In genomic region chr7:6166443-6166871, GRCh38 we compare ENCODE assay signal across 21 cellular contexts.
DNase-seq lines count a peak whose midpoint lies in the region; ATAC-seq and TF ChIP-seq lines count a peak whose summit lies in the region.
"Had no signal": no experiment of that assay in that cellular context is flagged by ENCODE, and none has a peak within 500 bp of the region (broad histone marks: within the 10 kb centered on the region; RNA-seq: fewer than 3 reads in every experiment).

No MANE protein-coding gene starts in this region.

- H3K4me3 ChIP-seq in GM23338, result no peak overlapping the region
- H3K4me3 ChIP-seq: breast epithelium, dorsolateral prefrontal cortex, lower lobe of right lung, Peyer's patch, upper lobe of left lung had no signal

- 0 out of 2 replicates have a peak, but pooled peaks cover 3% of the 10 kb centered on the region for H3F3A ChIP-seq in GM23338 (replicated peaks; ENCODE audit: low read depth)

- peaks cover 6% of the 10 kb centered on the region; the same call in 1 of the 2 replicates for H3K36me3 ChIP-seq in GM23338 (ENCODE audit: insufficient read depth)

- no peaks in the 10 kb centered on the region for H4K20me1 ChIP-seq in GM23338 (replicated peaks; ENCODE audit: insufficient read depth)

- H3K4me3 Mint-ChIP-seq in GM23338 (no peak overlapping the region), WTC11 (no peak overlapping the region), nephron progenitor cell (peak overlapping the region; percentile 66)
- H3K4me3 Mint-ChIP-seq: activated naive CD8-positive, alpha-beta T cell had no signal

- no peak overlapping the region for H2AFZ ChIP-seq in GM23338

- H3K4me1 Mint-ChIP-seq in GM23338, result peaks cover 20% of the 10 kb centered on the region
- peaks cover 12% of the 10 kb centered on the region for H3K4me1 Mint-ChIP-seq in WTC11
- peaks cover 70% of the 10 kb centered on the region for H3K4me1 Mint-ChIP-seq in nephron progenitor cell

- POLR2A ChIA-PET in WTC11 (lab: Charles Lee), result interaction anchor here (0.5 kb wide), 1 partner anchor 37 kb away, joined by 3 read pairs; no protein-coding TSS in a partner anchor

- H3K27me3 Mint-ChIP-seq in GM23338 (ENCODE audit: insufficient read depth, low read depth, poor library complexity), result peaks cover 12% of the 10 kb centered on the region
- no peaks in the 10 kb centered on the region for H3K27me3 Mint-ChIP-seq in WTC11 (ENCODE audit: low read depth)
- H3K27me3 Mint-ChIP-seq in nephron progenitor cell (ENCODE audit: low read depth, poor library complexity), result no peaks in the 10 kb centered on the region
- H3K27me3 Mint-ChIP-seq: activated naive CD8-positive, alpha-beta T cell; progenitor cell of endocrine pancreas had no signal

- peak; percentile 12 for DNase-seq in DMS79 (lab: John Stamatoyannopoulos, UW)
- no peak for DNase-seq in DMS79 treated with DMSO at 0.1 percent for 48 hours (lab: John Stamatoyannopoulos, UW)
- no peak for DNase-seq in GM23338 (ENCODE audit: low spot score)
- DNase-seq in WTC11 (ENCODE audit: low spot score), result no peak
- DNase-seq in nephron progenitor cell, result peak; percentile 34
- no peak for DNase-seq in COLO829 (ENCODE audit: low spot score)
- no peak for DNase-seq in COR-L47 (lab: John Stamatoyannopoulos, UW)
- DNase-seq: 8988T; dorsolateral prefrontal cortex; lower lobe of right lung; NCI-H2029; NCI-H526 treated with DMSO at 0.1 percent for 48 hours; Peyer's patch; stimulated activated naive CD4-positive, alpha-beta T cell treated with Interleukin-2 at 50 U/mL for 16 hours; upper lobe of left lung had no signal

- H3K27me3 ChIP-seq in GM23338 (ENCODE audit: insufficient read depth), result no peaks in the 10 kb centered on the region
- H3K27me3 ChIP-seq: breast epithelium, dorsolateral prefrontal cortex, Peyer's patch, upper lobe of left lung had no signal

- H3K36me3 Mint-ChIP-seq in GM23338 (ENCODE audit: low read depth) (peaks cover 8% of the 10 kb centered on the region), WTC11 (peaks cover 10% of the 10 kb centered on the region; the same call in 1 of the 2 replicates), nephron progenitor cell (ENCODE audit: low read depth) (peaks cover 17% of the 10 kb centered on the region)

- H3K79me2 ChIP-seq in GM23338 (replicated peaks; ENCODE audit: insufficient read depth), result no peaks in the 10 kb centered on the region

- H3K4me2 ChIP-seq in GM23338, result no peak overlapping the region

- CTCF ChIA-PET in WTC11 (lab: Charles Lee), result no interaction called here

- 0 out of 2 replicates have a peak, but pooled peaks cover 4% of the 10 kb centered on the region for H3K4me1 ChIP-seq in GM23338 (ENCODE audit: insufficient read depth)
- H3K4me1 ChIP-seq: breast epithelium, lower lobe of right lung, Peyer's patch, upper lobe of left lung had no signal

- H3K9me3 Mint-ChIP-seq in GM23338, result no peaks in the 10 kb centered on the region
- H3K9me3 Mint-ChIP-seq in WTC11, result no peaks in the 10 kb centered on the region
- no peaks in the 10 kb centered on the region for H3K9me3 Mint-ChIP-seq in nephron progenitor cell

- no peak overlapping the region; the same call in 1 of the 2 replicates for H3K27ac ChIP-seq in GM23338 (ENCODE audit: low read depth)
- H3K27ac ChIP-seq: breast epithelium, C4-2B, lower lobe of right lung, Peyer's patch, upper lobe of left lung had no signal

- TF ChIP-seq CTCF in GM23338 (conservative IDR thresholded peaks at IDR 0.05; ENCODE audit: low read depth in 2 of 2), result no peak
- no peak for TF ChIP-seq CTCF in WTC11 (IDR thresholded peaks at IDR 0.05)
- TF ChIP-seq CTCF in nephron progenitor cell (IDR thresholded peaks at IDR 0.05), result no peak

- H3K9me2 ChIP-seq in GM23338 (ENCODE audit: insufficient read depth), result no peaks in the 10 kb centered on the region

- no peak; the same call in 2 of the 3 replicates for ATAC-seq in GM23338
- no peak for ATAC-seq in WTC11
- ATAC-seq in HG02678 (IDR thresholded peaks at IDR 0.05; ENCODE audit: unreplicated experiment), result no peak
- ATAC-seq: esophagus mucosa, lower lobe of right lung had no signal

- H3K27ac Mint-ChIP-seq in GM23338 (peak overlapping the region; percentile 88), WTC11 (peak overlapping the region; percentile 79; the same call in 1 of the 2 replicates), nephron progenitor cell (peak overlapping the region; percentile 96)
- H3K27ac Mint-ChIP-seq: activated naive CD8-positive, alpha-beta T cell; progenitor cell of endocrine pancreas had no signal

TF ChIP-seq in GM23338, 12 proteins besides CTCF, POLR2A, EP300 and RAD21 (continues in another document):
- TF ChIP-seq EZH2 (IDR thresholded peaks at IDR 0.05; ENCODE audit: low read depth, unreplicated experiment), result no peak
- no peak for TF ChIP-seq POLR2AphosphoS5 (IDR thresholded peaks at IDR 0.05; ENCODE audit: low read depth)
- no peak for TF ChIP-seq ETS1 (IDR thresholded peaks at IDR 0.05)
- no peak for TF ChIP-seq EZH2phosphoT487 (IDR thresholded peaks at IDR 0.05; ENCODE audit: unreplicated experiment)
- TF ChIP-seq STAT1 (IDR thresholded peaks at IDR 0.05; ENCODE audit: unreplicated experiment), result no peak

TF ChIP-seq in WTC11, 78 proteins besides CTCF, POLR2A, EP300 and RAD21:
- TF ChIP-seq, protein P1, sequence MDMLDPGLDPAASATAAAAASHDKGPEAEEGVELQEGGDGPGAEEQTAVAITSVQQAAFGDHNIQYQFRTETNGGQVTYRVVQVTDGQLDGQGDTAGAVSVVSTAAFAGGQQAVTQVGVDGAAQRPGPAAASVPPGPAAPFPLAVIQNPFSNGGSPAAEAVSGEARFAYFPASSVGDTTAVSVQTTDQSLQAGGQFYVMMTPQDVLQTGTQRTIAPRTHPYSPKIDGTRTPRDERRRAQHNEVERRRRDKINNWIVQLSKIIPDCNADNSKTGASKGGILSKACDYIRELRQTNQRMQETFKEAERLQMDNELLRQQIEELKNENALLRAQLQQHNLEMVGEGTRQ (CRISPR knock-in tag; IDR thresholded peaks at IDR 0.05), result no peak
- TF ChIP-seq PRRX2 (CRISPR knock-in tag; IDR thresholded peaks at IDR 0.05) (no peak), ZNF219 (CRISPR knock-in tag; IDR thresholded peaks at IDR 0.05; ENCODE audit: borderline replicate concordance) (no peak), SMAD3 (CRISPR knock-in tag; IDR thresholded peaks at IDR 0.05; ENCODE audit: borderline replicate concordance) (no peak), ATF2 (CRISPR knock-in tag; IDR thresholded peaks at IDR 0.05; ENCODE audit: borderline replicate concordance, low read depth) (no peak), ZNF396 (CRISPR knock-in tag; IDR thresholded peaks at IDR 0.05; ENCODE audit: borderline replicate concordance) (no peak), MAX (CRISPR knock-in tag; IDR thresholded peaks at IDR 0.05) (no peak), GABPB1 (CRISPR knock-in tag; IDR thresholded peaks at IDR 0.05) (no peak)
- TF ChIP-seq, protein P2, sequence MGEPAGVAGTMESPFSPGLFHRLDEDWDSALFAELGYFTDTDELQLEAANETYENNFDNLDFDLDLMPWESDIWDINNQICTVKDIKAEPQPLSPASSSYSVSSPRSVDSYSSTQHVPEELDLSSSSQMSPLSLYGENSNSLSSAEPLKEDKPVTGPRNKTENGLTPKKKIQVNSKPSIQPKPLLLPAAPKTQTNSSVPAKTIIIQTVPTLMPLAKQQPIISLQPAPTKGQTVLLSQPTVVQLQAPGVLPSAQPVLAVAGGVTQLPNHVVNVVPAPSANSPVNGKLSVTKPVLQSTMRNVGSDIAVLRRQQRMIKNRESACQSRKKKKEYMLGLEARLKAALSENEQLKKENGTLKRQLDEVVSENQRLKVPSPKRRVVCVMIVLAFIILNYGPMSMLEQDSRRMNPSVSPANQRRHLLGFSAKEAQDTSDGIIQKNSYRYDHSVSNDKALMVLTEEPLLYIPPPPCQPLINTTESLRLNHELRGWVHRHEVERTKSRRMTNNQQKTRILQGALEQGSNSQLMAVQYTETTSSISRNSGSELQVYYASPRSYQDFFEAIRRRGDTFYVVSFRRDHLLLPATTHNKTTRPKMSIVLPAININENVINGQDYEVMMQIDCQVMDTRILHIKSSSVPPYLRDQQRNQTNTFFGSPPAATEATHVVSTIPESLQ (CRISPR knock-in tag; IDR thresholded peaks at IDR 0.05), result no peak
- TF ChIP-seq, protein P3, sequence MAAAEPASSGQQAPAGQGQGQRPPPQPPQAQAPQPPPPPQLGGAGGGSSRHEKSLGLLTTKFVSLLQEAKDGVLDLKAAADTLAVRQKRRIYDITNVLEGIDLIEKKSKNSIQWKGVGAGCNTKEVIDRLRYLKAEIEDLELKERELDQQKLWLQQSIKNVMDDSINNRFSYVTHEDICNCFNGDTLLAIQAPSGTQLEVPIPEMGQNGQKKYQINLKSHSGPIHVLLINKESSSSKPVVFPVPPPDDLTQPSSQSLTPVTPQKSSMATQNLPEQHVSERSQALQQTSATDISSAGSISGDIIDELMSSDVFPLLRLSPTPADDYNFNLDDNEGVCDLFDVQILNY (CRISPR knock-in tag; IDR thresholded peaks at IDR 0.05), result no peak
- TF ChIP-seq, protein P4, sequence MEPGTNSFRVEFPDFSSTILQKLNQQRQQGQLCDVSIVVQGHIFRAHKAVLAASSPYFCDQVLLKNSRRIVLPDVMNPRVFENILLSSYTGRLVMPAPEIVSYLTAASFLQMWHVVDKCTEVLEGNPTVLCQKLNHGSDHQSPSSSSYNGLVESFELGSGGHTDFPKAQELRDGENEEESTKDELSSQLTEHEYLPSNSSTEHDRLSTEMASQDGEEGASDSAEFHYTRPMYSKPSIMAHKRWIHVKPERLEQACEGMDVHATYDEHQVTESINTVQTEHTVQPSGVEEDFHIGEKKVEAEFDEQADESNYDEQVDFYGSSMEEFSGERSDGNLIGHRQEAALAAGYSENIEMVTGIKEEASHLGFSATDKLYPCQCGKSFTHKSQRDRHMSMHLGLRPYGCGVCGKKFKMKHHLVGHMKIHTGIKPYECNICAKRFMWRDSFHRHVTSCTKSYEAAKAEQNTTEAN (CRISPR knock-in tag; IDR thresholded peaks at IDR 0.05), result no peak

Comparison
In these comparisons a context has a peak if more than half of its experiments do, and no peak if none do; other contexts are left out.
1. DNase-seq: peak in DMS79 (single experiment) and nephron progenitor cell (single experiment); none in DMS79 treated with DMSO at 0.1 percent for 48 hours (single experiment), GM23338 (single experiment), WTC11 (single experiment), COLO829 (single experiment) and COR-L47 (single experiment).
2. Peak in every context shown above with its lines, with median percentiles within 50 percentile points of each other: H3K27ac Mint-ChIP-seq.